ENCODE assay signal across 28 cellular contexts in genomic region chr4:44056721-44057151, GRCh38.
DNase-seq lines count a peak whose midpoint lies in the region; ATAC-seq, FAIRE-seq and TF ChIP-seq lines count a peak whose summit lies in the region.
"Had no signal": no experiment of that assay in that cellular context is flagged by ENCODE, and none has a peak within 500 bp of the region (broad histone marks: within the 10 kb centered on the region; RNA-seq: fewer than 3 reads in every experiment).

No MANE protein-coding gene starts in this region.

- no peak overlapping the region for H3K23ac ChIP-seq in H1 (ENCODE audit: insufficient read length)

- H3K36me3 ChIP-seq in HUES64 (ENCODE audit: insufficient read depth, low read length) (no peaks in the 10 kb centered on the region), H1 (ENCODE audit: control insufficient read depth in 2 of 4, insufficient read depth in 4 of 4, low read length in 3 of 4) (no peaks in the 10 kb centered on the region; a peak in 1 of 8 replicates)
- H3K36me3 ChIP-seq: BLaER1 had no signal

- DNase-seq in COLO668 (lab: John Stamatoyannopoulos, UW; ENCODE audit: unreplicated experiment) (peak; percentile 39), H1 (ENCODE audit: low read depth in 1 of 2, low spot score in 2 of 2) (peak; percentile 57 to 92), left kidney (ENCODE audit: low read depth, low spot score) (peak; percentile 5), osteocyte (ENCODE audit: extremely low spot score, unreplicated experiment) (no peak), NCI-H1048 (lab: John Stamatoyannopoulos, UW) (no peak)
- DNase-seq in activated CD4-positive, alpha-beta T cell treated with anti-CD3 and anti-CD28 coated beads, Interleukin-2, amount 10 ng/mL, durations not matched to agents 24 days and 14 days = no peak
- DNase-seq: ACHN; activated CD4-positive, alpha-beta T cell treated with anti-CD3 and anti-CD28 coated beads, Interleukin-2, amount 50 U/mL, for 1 hour; activated naive CD4-positive, alpha-beta T cell treated with anti-CD3 and anti-CD28 coated beads for 36 hours; amniotic stem cell; effector memory CD8-positive, alpha-beta T cell; foreskin melanocyte; left cardiac atrium; naive thymus-derived CD4-positive, alpha-beta T cell; NCI-H2029 treated with DMSO at 0.1 percent for 48 hours; NCI-H446; stimulated activated CD4-positive, alpha-beta T cell treated with anti-CD3 and anti-CD28 coated beads, Interleukin-2, amount 100 ng/mL, for 24 hours; T-helper 17 cell had no signal

- no peak overlapping the region for H2BK12ac ChIP-seq in H1 (ENCODE audit: low read depth, low read length)

- peak; percentile 100 for FAIRE-seq in H1 (lab: Jason Lieb, UNC)
- FAIRE-seq: GM12892, H54 had no signal

- intact Hi-C loops in activated CD4-positive, alpha-beta T cell treated with anti-CD3 and anti-CD28 coated beads, Interleukin-2, amount 10 ng/mL, durations not matched to agents 24 days and 14 days (cut with micrococcal nuclease) = no loop called here

- no peak overlapping the region for H4K8ac ChIP-seq in H1 (ENCODE audit: extremely low read depth, insufficient read depth, low read length)

- peaks cover 37% of the 10 kb centered on the region for H3K4me1 ChIP-seq in HUES64 (ENCODE audit: insufficient read depth, low read length)
- H3K4me1 ChIP-seq in H1 (replicated peaks in 1 of 4; ENCODE audit: control insufficient read depth in 3 of 4, insufficient read depth in 4 of 4, low read length in 3 of 4) = peaks cover 0 to 14% (median 7%) of the 10 kb centered on the region in 4 experiments; a peak in 5 of 7 replicates
- H3K4me1 ChIP-seq: BLaER1, Caco-2 had no signal

- no peak overlapping the region for H3K18ac ChIP-seq in H1 (ENCODE audit: extremely low read depth, low read length)

- H3K27me3 ChIP-seq in HUES64 (ENCODE audit: insufficient read depth, low read length) (no peaks in the 10 kb centered on the region), H1 (replicated peaks in 1 of 4; ENCODE audit: control insufficient read depth in 3 of 4, extremely low read depth in 1 of 4, insufficient read depth in 3 of 4, low read length in 3 of 4) (no peaks in the 10 kb centered on the region)
- H3K27me3 ChIP-seq: BLaER1 had no signal

- no peak overlapping the region for H4K91ac ChIP-seq in H1 (replicated peaks; ENCODE audit: insufficient read length, low read length)

- H2BK20ac ChIP-seq in H1 (ENCODE audit: low read length) = no peak overlapping the region

- H3K14ac ChIP-seq in H1 (ENCODE audit: insufficient read length) = no peak overlapping the region

- H3K4me2 ChIP-seq in H1 (ENCODE audit: insufficient read depth in 1 of 2, low read depth in 2 of 2, low read length in 2 of 2) = peak overlapping the region in 1 of 2 experiments; percentile 45; a peak in 2 of 4 replicates
- H3K4me2 ChIP-seq: BLaER1 had no signal

- H3K9ac ChIP-seq in HUES64 (ENCODE audit: low read depth, low read length) (peak overlapping the region; percentile 59; the same call in 1 of the 2 replicates), H1 (replicated peaks in 1 of 4; ENCODE audit: extremely low read depth in 1 of 4, low read depth in 3 of 4, low read length in 3 of 4) (no peak overlapping the region)
- H3K9ac ChIP-seq: BLaER1 had no signal

- H3K27me3 Mint-ChIP-seq in osteocyte (ENCODE audit: unreplicated experiment) = no peaks in the 10 kb centered on the region
- H3K27me3 Mint-ChIP-seq in activated CD4-positive, alpha-beta T cell treated with anti-CD3 and anti-CD28 coated beads, Interleukin-2, amount 10 ng/mL, durations not matched to agents 24 days and 14 days = no peaks in the 10 kb centered on the region
- H3K27me3 Mint-ChIP-seq: effector memory CD8-positive, alpha-beta T cell; naive thymus-derived CD4-positive, alpha-beta T cell; T-helper 17 cell had no signal

- H4K20me1 ChIP-seq in H1 (replicated peaks in 1 of 2; ENCODE audit: control insufficient read depth in 1 of 2, insufficient read depth in 2 of 2, low read length in 2 of 2) = no peaks in the 10 kb centered on the region
- H4K20me1 ChIP-seq: BLaER1 had no signal

- H3K9me3 Mint-ChIP-seq in osteocyte (ENCODE audit: unreplicated experiment) = no peaks in the 10 kb centered on the region
- H3K9me3 Mint-ChIP-seq in activated CD4-positive, alpha-beta T cell treated with anti-CD3 and anti-CD28 coated beads, Interleukin-2, amount 10 ng/mL, durations not matched to agents 24 days and 14 days = no peaks in the 10 kb centered on the region
- H3K9me3 Mint-ChIP-seq: activated naive CD4-positive, alpha-beta T cell treated with anti-CD3 and anti-CD28 coated beads for 36 hours had no signal

- no peak overlapping the region for H2AFZ ChIP-seq in H1 (ENCODE audit: low read length)

- POLR2A ChIA-PET in H1 (lab: Charles Lee; ENCODE audit: partially characterized antibody) = interaction anchor here (0.7 to 1.5 kb wide), 3 partner anchors 10 to 391 kb away, joined by 3 to 5 read pairs (median 3); partner anchors contain the start of gene KCTD8

- no peak overlapping the region for H4K5ac ChIP-seq in H1 (ENCODE audit: insufficient read length, low read depth, low read length)

- H3K9me3 ChIP-seq in HUES64 (ENCODE audit: insufficient read depth, low read depth, low read length) (peaks cover 6% of the 10 kb centered on the region; the same call in 1 of the 2 replicates), H1 (ENCODE audit: insufficient read depth in 2 of 2, low read depth in 1 of 2, low read length in 1 of 2) (peaks cover 0 to 4% of the 10 kb centered on the region in 2 experiments; a peak in 1 of 4 replicates)
- H3K9me3 ChIP-seq: BLaER1, Caco-2 had no signal

- H3K4me3 Mint-ChIP-seq in osteocyte (ENCODE audit: unreplicated experiment) = no peak overlapping the region
- no peak overlapping the region for H3K4me3 Mint-ChIP-seq in activated CD4-positive, alpha-beta T cell treated with anti-CD3 and anti-CD28 coated beads, Interleukin-2, amount 10 ng/mL, durations not matched to agents 24 days and 14 days
- H3K4me3 Mint-ChIP-seq: activated naive CD4-positive, alpha-beta T cell treated with anti-CD3 and anti-CD28 coated beads for 36 hours; effector memory CD8-positive, alpha-beta T cell; naive thymus-derived CD4-positive, alpha-beta T cell; T-helper 17 cell had no signal

- peak overlapping the region; percentile 93 for H3K27ac ChIP-seq in HUES64 (ENCODE audit: low read depth, low read length)
- peak overlapping the region; percentile 68; the same call in 1 of the 2 replicates for H3K27ac ChIP-seq in H1 (ENCODE audit: low read depth, low read length)
- H3K27ac ChIP-seq: BLaER1, coronary artery, skin epidermis had no signal

- H3K79me1 ChIP-seq in H1 (ENCODE audit: low read depth, low read length) = no peaks in the 10 kb centered on the region

- TF ChIP-seq CTCF in H1 (IDR thresholded peaks at IDR 0.05; ENCODE audit: control extremely low read depth in 1 of 3, insufficient read depth in 1 of 3, low read depth in 1 of 3, low read length in 3 of 3) (no peak), osteocyte (IDR thresholded peaks at IDR 0.05) (no peak)

- peak in 1 of 2 experiments; percentile 96; a peak in 1 of 3 replicates for TF ChIP-seq EP300 in H1 (IDR thresholded peaks at IDR 0.05; ENCODE audit: borderline replicate concordance in 1 of 2, low read depth in 2 of 2, low read length in 2 of 2)

- CTCF ChIA-PET in H1 (lab: Charles Lee; ENCODE audit: partially characterized antibody) = interaction anchor here (1.3 kb wide), 1 partner anchor 15 kb away, joined by 3 read pairs; no protein-coding TSS in a partner anchor

- no peak overlapping the region for H3K4me3 ChIP-seq in HUES64 (ENCODE audit: low read length)
- peak overlapping the region in 1 of 4 experiments; percentile 18; a peak in 1 of 8 replicates for H3K4me3 ChIP-seq in H1 (ENCODE audit: extremely low read depth in 1 of 4, insufficient read depth in 2 of 4, low read depth in 3 of 4, low read length in 4 of 4)
- H3K4me3 ChIP-seq: BLaER1, coronary artery, skin epidermis had no signal

- H2AK5ac ChIP-seq in H1 (ENCODE audit: low read depth, low read length) = no peak overlapping the region

- no peaks in the 10 kb centered on the region for H3K36me3 Mint-ChIP-seq in osteocyte (ENCODE audit: unreplicated experiment)
- no peaks in the 10 kb centered on the region for H3K36me3 Mint-ChIP-seq in activated CD4-positive, alpha-beta T cell treated with anti-CD3 and anti-CD28 coated beads, Interleukin-2, amount 10 ng/mL, durations not matched to agents 24 days and 14 days (ENCODE audit: low read depth)
- H3K36me3 Mint-ChIP-seq: naive thymus-derived CD4-positive, alpha-beta T cell had no signal

- H2BK5ac ChIP-seq in H1 (ENCODE audit: low read depth, low read length) = peak overlapping the region; percentile 28; the same call in 1 of the 2 replicates

- no peak for ATAC-seq in HG03095 (IDR thresholded peaks at IDR 0.05; ENCODE audit: unreplicated experiment)
- ATAC-seq: effector memory CD8-positive, alpha-beta T cell; esophagus mucosa; left cardiac atrium; naive thymus-derived CD4-positive, alpha-beta T cell; Panc1; T-helper 17 cell had no signal

- WGBS in HUES64 = 2% methylated on average over 6 of the region's 6 CpGs
- WGBS in H1 (ENCODE audit: extremely low coverage in 1 of 2, insufficient coverage in 1 of 2, insufficient read length in 1 of 2, insufficient replicate concordance in 2 of 2, low coverage in 1 of 2, low lambda C conversion rate in 2 of 2, missing lambda C conversion rate in 1 of 2), 2 experiments = 1% methylated on average over 6 of the region's 6 CpGs; no CpG with 5 or more reads in 1 of the 2 experiments

- no peak overlapping the region for H3K27ac Mint-ChIP-seq in osteocyte (ENCODE audit: unreplicated experiment)
- no peak overlapping the region for H3K27ac Mint-ChIP-seq in activated CD4-positive, alpha-beta T cell treated with anti-CD3 and anti-CD28 coated beads, Interleukin-2, amount 10 ng/mL, durations not matched to agents 24 days and 14 days
- H3K27ac Mint-ChIP-seq: activated naive CD4-positive, alpha-beta T cell treated with anti-CD3 and anti-CD28 coated beads for 36 hours; effector memory CD8-positive, alpha-beta T cell; naive thymus-derived CD4-positive, alpha-beta T cell; T-helper 17 cell had no signal

- H2BK15ac ChIP-seq in H1 (ENCODE audit: low read length) = no peak overlapping the region

- H3K23me2 ChIP-seq in H1 (ENCODE audit: low read depth, low read length) = no peaks in the 10 kb centered on the region

- no peaks in the 10 kb centered on the region for H3K4me1 Mint-ChIP-seq in osteocyte (ENCODE audit: unreplicated experiment)
- no peaks in the 10 kb centered on the region for H3K4me1 Mint-ChIP-seq in activated CD4-positive, alpha-beta T cell treated with anti-CD3 and anti-CD28 coated beads, Interleukin-2, amount 10 ng/mL, durations not matched to agents 24 days and 14 days
- H3K4me1 Mint-ChIP-seq: naive thymus-derived CD4-positive, alpha-beta T cell; T-helper 17 cell had no signal

- no peak overlapping the region for H3K56ac ChIP-seq in H1 (replicated peaks; ENCODE audit: insufficient read length, low read depth, low read length)

- TF ChIP-seq RAD21 in H1 (IDR thresholded peaks at IDR 0.05 in 1 of 2, conservative IDR thresholded peaks at IDR 0.05 in 1 of 2; ENCODE audit: low read depth in 2 of 2, low read length in 2 of 2) = peak; percentile 2 to 24; a peak in 2 of 4 replicates

- peak in 1 of 2 experiments; percentile 70; a peak in 2 of 3 replicates for TF ChIP-seq POLR2A in H1 (IDR thresholded peaks at IDR 0.05; ENCODE audit: control extremely low read depth in 1 of 2, low read depth in 2 of 2, low read length in 2 of 2)

- H3K4ac ChIP-seq in H1 (replicated peaks; ENCODE audit: insufficient read length, low read depth, low read length) = no peak overlapping the region

- H2BK120ac ChIP-seq in H1 (replicated peaks; ENCODE audit: low read depth, low read length) = no peak overlapping the region

- no peaks in the 10 kb centered on the region for H3K79me2 ChIP-seq in H1 (ENCODE audit: control insufficient read depth in 1 of 2, insufficient read depth in 2 of 2, low read length in 2 of 2)

Comparison
In these comparisons a context has a peak if more than half of its experiments do, and no peak if none do; other contexts are left out.
1. DNase-seq: peak in COLO668 (single experiment), H1 (2 of 2) and left kidney (single experiment); none in osteocyte (single experiment), activated CD4-positive, alpha-beta T cell treated with anti-CD3 and anti-CD28 coated beads, Interleukin-2, amount 10 ng/mL, durations not matched to agents 24 days and 14 days (single experiment) and NCI-H1048 (single experiment).